17 cellular contexts compared by ENCODE assay signal in genomic region chr20:63612276-63612931, GRCh38. TPM values are rescaled to one million over a fixed set of nuclear protein-coding genes. Genes with fewer than 3 reads are reported as not detected.
DNase-seq lines count a peak whose midpoint lies in the region; ATAC-seq, FAIRE-seq and TF ChIP-seq lines count a peak whose summit lies in the region.
"Had no signal": no experiment of that assay in that cellular context is flagged by ENCODE, and none has a peak within 500 bp of the region (broad histone marks: within the 10 kb centered on the region; RNA-seq: fewer than 3 reads in every experiment).

No MANE protein-coding gene starts in this region.

- FAIRE-seq in astrocyte (lab: Jason Lieb, UNC): no peak
- FAIRE-seq: colon, D721Med, GM19239 had no signal

- H3K27me3 ChIP-seq in astrocyte (ENCODE audit: insufficient read depth, low read length): no peaks in the 10 kb centered on the region
- H3K27me3 ChIP-seq in breast epithelium: no peaks in the 10 kb centered on the region

- H3K4me3 ChIP-seq in astrocyte (ENCODE audit: insufficient read depth, low read depth, low read length): no peak overlapping the region
- H3K4me3 ChIP-seq in mucosa of descending colon: no peak overlapping the region
- H3K4me3 ChIP-seq in breast epithelium: no peak overlapping the region

- H3K27ac ChIP-seq in astrocyte (ENCODE audit: low read depth, low read length): no peak overlapping the region
- H3K27ac ChIP-seq in breast epithelium: no peak overlapping the region

- H2AFZ ChIP-seq in astrocyte (ENCODE audit: low read depth, low read length): no peak overlapping the region

- intact Hi-C loops in CD14-positive monocyte (cut with micrococcal nuclease): loop anchor here (2.0 to 5.0 kb wide), 2 partner anchors 35 to 44 kb away; no protein-coding TSS in a partner anchor
- intact Hi-C loops in mucosa of descending colon (cut with DNase I, micrococcal nuclease): no loop called here
- intact Hi-C loops in breast epithelium (cut with DNase I; ENCODE audit: low total_unique reads): no loop called here

- peaks cover 20% of the 10 kb centered on the region for H3K79me2 ChIP-seq in astrocyte (ENCODE audit: insufficient read depth, low read length)

- peaks cover 1 to 4% (median 3%) of the 10 kb centered on the region in 3 donors for H3K27me3 Mint-ChIP-seq in CD14-positive monocyte (ENCODE audit: low read depth in 3 of 3)
- no peaks in the 10 kb centered on the region for H3K27me3 Mint-ChIP-seq in astrocyte (ENCODE audit: low read depth, unreplicated experiment)
- H3K27me3 Mint-ChIP-seq in osteocyte (ENCODE audit: unreplicated experiment): no peaks in the 10 kb centered on the region
- H3K27me3 Mint-ChIP-seq: activated CD4-positive, alpha-beta memory T cell treated with anti-CD3 and anti-CD28 coated beads for 36 hours had no signal

- H3K36me3 Mint-ChIP-seq in CD14-positive monocyte: peaks cover 36 to 48% of the 10 kb centered on the region in 2 donors
- H3K36me3 Mint-ChIP-seq in astrocyte (ENCODE audit: low read depth, unreplicated experiment): peaks cover 15% of the 10 kb centered on the region
- peaks cover 18% of the 10 kb centered on the region for H3K36me3 Mint-ChIP-seq in osteocyte (ENCODE audit: unreplicated experiment)

- no peak overlapping the region for H3K4me2 ChIP-seq in astrocyte (ENCODE audit: low read length)

- H3K9ac ChIP-seq in astrocyte (ENCODE audit: low read length): no peak overlapping the region

- H3K36me3 ChIP-seq in astrocyte (ENCODE audit: insufficient read depth, low read length) (no peaks in the 10 kb centered on the region), mucosa of descending colon (ENCODE audit: low read depth) (no peaks in the 10 kb centered on the region), breast epithelium (no peaks in the 10 kb centered on the region)

- peaks cover 30% of the 10 kb centered on the region for H4K20me1 ChIP-seq in astrocyte (ENCODE audit: insufficient read depth, low read length)

- no peak for TF ChIP-seq POLR2A in breast epithelium (IDR thresholded peaks at IDR 0.05)

- H3K4me3 Mint-ChIP-seq in CD14-positive monocyte (peak overlapping the region; percentile 53 to 73), astrocyte (ENCODE audit: unreplicated experiment) (peak overlapping the region; percentile 45), osteocyte (ENCODE audit: unreplicated experiment) (no peak overlapping the region)
- H3K4me3 Mint-ChIP-seq: activated CD4-positive, alpha-beta memory T cell treated with anti-CD3 and anti-CD28 coated beads for 36 hours; activated T-cell treated with anti-CD3 and anti-CD28 coated beads, Interleukin-2, amount 50 U/mL, for 72 hours; immature natural killer cell had no signal

- H3K4me1 ChIP-seq in astrocyte (ENCODE audit: insufficient read depth, low read length) (no peaks in the 10 kb centered on the region), mucosa of descending colon (ENCODE audit: low read depth) (no peaks in the 10 kb centered on the region), breast epithelium (no peaks in the 10 kb centered on the region)

- H3K27ac Mint-ChIP-seq in CD14-positive monocyte (peak overlapping the region; percentile 88 to 96 (median 93)), astrocyte (ENCODE audit: unreplicated experiment) (no peak overlapping the region), osteocyte (ENCODE audit: unreplicated experiment) (no peak overlapping the region)
- H3K27ac Mint-ChIP-seq: activated CD4-positive, alpha-beta memory T cell treated with anti-CD3 and anti-CD28 coated beads for 36 hours had no signal

- DNase-seq in CD14-positive monocyte (ENCODE audit: low spot score) (peak; percentile 81), NOMO-1 (lab: John Stamatoyannopoulos, UW; ENCODE audit: unreplicated experiment in 2 of 2) (peak; percentile 92 to 94), astrocyte (ENCODE audit: low read depth) (no peak), mucosa of descending colon (peak in 1 of 3 donors; percentile 48), osteocyte (ENCODE audit: extremely low spot score, unreplicated experiment) (no peak), occipital lobe (lab: John Stamatoyannopoulos, UW) (no peak), breast epithelium (ENCODE audit: low spot score in 2 of 2) (no peak), NCI-H1417 (lab: John Stamatoyannopoulos, UW) (no peak)
- DNase-seq: activated CD4-positive, alpha-beta memory T cell treated with anti-CD3 and anti-CD28 coated beads for 36 hours; activated T-cell treated with anti-CD3 and anti-CD28 coated beads, Interleukin-2, amount 50 U/mL, for 72 hours; NCI-H1694; NCI-H510A had no signal

- ATAC-seq in mucosa of descending colon: peak; percentile 20
- ATAC-seq: activated T-cell treated with anti-CD3 and anti-CD28 coated beads, Interleukin-2, amount 50 U/mL, for 72 hours; SK-N-SH treated with all-trans-retinoic acid at 6 μM for 48 hours had no signal

- H3K9me3 ChIP-seq in astrocyte (ENCODE audit: insufficient read depth, low read depth, low read length) (no peaks in the 10 kb centered on the region), mucosa of descending colon (no peaks in the 10 kb centered on the region), breast epithelium (no peaks in the 10 kb centered on the region)

- H3K9me3 Mint-ChIP-seq in CD14-positive monocyte (peaks cover 0 to 9% (median 6%) of the 10 kb centered on the region in 7 donors), astrocyte (ENCODE audit: unreplicated experiment) (no peaks in the 10 kb centered on the region), osteocyte (ENCODE audit: unreplicated experiment) (no peaks in the 10 kb centered on the region)
- H3K9me3 Mint-ChIP-seq: activated CD4-positive, alpha-beta memory T cell treated with anti-CD3 and anti-CD28 coated beads for 36 hours; immature natural killer cell had no signal

- peaks cover 38% of the 10 kb centered on the region for H3K4me1 Mint-ChIP-seq in CD14-positive monocyte
- peaks cover 7% of the 10 kb centered on the region for H3K4me1 Mint-ChIP-seq in astrocyte (ENCODE audit: low read depth, unreplicated experiment)
- H3K4me1 Mint-ChIP-seq in osteocyte (ENCODE audit: unreplicated experiment): peaks cover 7% of the 10 kb centered on the region

- peak; percentile 16 for TF ChIP-seq CTCF in CD14-positive monocyte (IDR thresholded peaks at IDR 0.05)
- TF ChIP-seq CTCF in astrocyte (IDR thresholded peaks at IDR 0.05; ENCODE audit: insufficient read depth, low read depth, low read length): no peak
- no peak for TF ChIP-seq CTCF in mucosa of descending colon (IDR thresholded peaks at IDR 0.05)
- no peak for TF ChIP-seq CTCF in osteocyte (IDR thresholded peaks at IDR 0.05)
- no peak for TF ChIP-seq CTCF in breast epithelium (IDR thresholded peaks at IDR 0.05)

RNA-seq across cellular contexts. Expression of gene GMEB2, which starts 14.5 kb away (rescaled TPM):
- polyA plus RNA-seq in CD14-positive monocyte: 1 to 10 TPM; 2.7 to 3.8 TPM
- 10.7 and 11.7 TPM in 2 replicates for total RNA-seq in astrocyte
- 10 to 100 TPM; 10.3 to 12.8 (median 11.4) TPM for total RNA-seq in mucosa of descending colon
- total RNA-seq in osteocyte: 10.9 and 12.1 TPM in 2 replicates
- 6.9 TPM for total RNA-seq in occipital lobe
- 10 to 100 TPM in 2 of 3 donors, 1 to 10 TPM in 1; 6.6 to 11.0 (median 10.2) TPM for total RNA-seq in breast epithelium

RNA-seq across cellular contexts. Expression of gene HELZ2, which starts 38.4 kb away (rescaled TPM):
- 1 to 10 TPM; 3.0 to 3.3 TPM for polyA plus RNA-seq in CD14-positive monocyte
- total RNA-seq in astrocyte: 188 and 200 TPM in 2 replicates
- total RNA-seq in mucosa of descending colon: 10 to 100 TPM; 35.4 to 49.3 (median 36.2) TPM
- 25.0 and 29.0 TPM in 2 replicates for total RNA-seq in osteocyte
- 7.2 TPM for total RNA-seq in occipital lobe
- total RNA-seq in breast epithelium: 10 to 100 TPM in 2 of 3 donors, 1 to 10 TPM in 1; 9.9 to 22.6 (median 20.3) TPM

RNA-seq across cellular contexts. Expression of gene STMN3, which starts 40.8 kb away (rescaled TPM):
- polyA plus RNA-seq in CD14-positive monocyte: under 1 TPM; 0.10 to 0.15 TPM
- total RNA-seq in astrocyte (29.2 and 30.7 TPM in 2 replicates), mucosa of descending colon (10 to 100 TPM in 1 of 3 donors, 1 to 10 TPM in 2; 2.7 to 19.7 (median 6.7) TPM), osteocyte (32.0 and 33.2 TPM in 2 replicates), occipital lobe (101 TPM), breast epithelium (10 to 100 TPM; 11.8 to 19.6 (median 17.7) TPM)

RNA-seq across cellular contexts. Expression of gene RTEL1, which starts 45.7 kb away (rescaled TPM):
- polyA plus RNA-seq in CD14-positive monocyte: 1 to 10 TPM; 1.0 to 4.8 TPM
- total RNA-seq in astrocyte (15.5 and 15.6 TPM in 2 replicates), mucosa of descending colon (10 to 100 TPM; 23.5 to 42.8 (median 34.2) TPM), osteocyte (34.1 and 35.5 TPM in 2 replicates), occipital lobe (10.0 TPM), breast epithelium (10 to 100 TPM; 12.5 to 22.3 (median 15.1) TPM)

RNA-seq across cellular contexts. Expression of gene FNDC11, which starts 58.4 kb away (rescaled TPM):
- polyA plus RNA-seq in CD14-positive monocyte: not detected
- total RNA-seq in astrocyte: 0.19 and 0.20 TPM in 2 replicates
- under 1 TPM in 2 of 3 donors, not detected in 1; 0.19 to 0.25 TPM for total RNA-seq in mucosa of descending colon
- 0.13 and 0.34 TPM in 2 replicates for total RNA-seq in osteocyte
- total RNA-seq in occipital lobe: 4.1 TPM
- under 1 TPM; 0.29 to 0.33 (median 0.32) TPM for total RNA-seq in breast epithelium
- polyA plus RNA-seq: immature natural killer cell had no signal

Comparison
In these comparisons a context has a peak if more than half of its experiments do, and no peak if none do; other contexts are left out.
1. DNase-seq: peak in CD14-positive monocyte (single experiment) and NOMO-1 (2 of 2); none in astrocyte (single experiment), osteocyte (single experiment), occipital lobe (single experiment), breast epithelium (0 of 2) and NCI-H1417 (0 of 3).
2. H3K27ac Mint-ChIP-seq: peak in CD14-positive monocyte (7 of 7); none in astrocyte (single experiment) and osteocyte (single experiment).
3. intact Hi-C loops: an anchor here in CD14-positive monocyte (2.0 to 5.0 kb wide); none called in mucosa of descending colon and breast epithelium.